ENCODE assay signal across 16 cellular contexts in the genomic region with DNA sequence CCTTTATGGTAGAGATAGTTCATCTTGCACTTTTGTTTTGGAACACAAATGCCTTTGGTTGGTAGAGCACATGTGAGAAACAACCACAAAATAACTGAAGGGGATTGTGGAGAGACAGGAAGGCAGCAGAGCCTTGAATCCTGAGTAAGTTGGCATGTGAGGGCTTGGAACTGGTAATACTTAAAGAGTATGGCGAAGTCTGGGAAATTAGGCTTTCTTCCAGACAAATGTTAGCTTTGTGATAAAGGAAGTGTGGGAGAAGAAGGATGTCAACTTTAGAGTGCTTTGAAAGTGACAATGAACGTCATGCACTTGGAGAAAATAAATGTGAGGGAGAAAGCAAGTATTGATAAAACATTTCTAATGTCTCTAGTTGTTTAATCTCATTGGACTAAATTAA.
DNase-seq lines count a peak whose midpoint lies in the region; ATAC-seq and TF ChIP-seq lines count a peak whose summit lies in the region.
"Had no signal": no experiment of that assay in that cellular context is flagged by ENCODE, and none has a peak within 500 bp of the region (broad histone marks: within the 10 kb centered on the region; RNA-seq: fewer than 3 reads in every experiment).

No MANE protein-coding gene starts in this region.

- H3K36me3 ChIP-seq in heart left ventricle (no peaks in the 10 kb centered on the region), left ventricle myocardium inferior (no peaks in the 10 kb centered on the region), smooth muscle cell (ENCODE audit: low read depth) (no peaks in the 10 kb centered on the region), WERI-Rb-1 (no peaks in the 10 kb centered on the region)
- H3K36me3 ChIP-seq: HAP-1 had no signal

- H3K27ac ChIP-seq in heart left ventricle (no peak overlapping the region), left ventricle myocardium inferior (replicated peaks) (no peak overlapping the region), right cardiac atrium (ENCODE audit: low read length) (no peak overlapping the region), smooth muscle cell (ENCODE audit: low read depth) (no peak overlapping the region), WERI-Rb-1 (no peak overlapping the region)

- WGBS in heart left ventricle, 4 donors: 18 to 28% (median 20%) methylated on average over 2 of the region's 2 CpGs
- 24% methylated on average over 2 of the region's 2 CpGs for WGBS in right cardiac atrium
- WGBS in smooth muscle cell (ENCODE audit: low lambda C conversion rate): 46% methylated on average over 2 of the region's 2 CpGs

- H2AFZ ChIP-seq in smooth muscle cell (ENCODE audit: low read depth): peak overlapping the region; percentile 65

- no peak for DNase-seq in heart left ventricle
- no peak for DNase-seq in left ventricle myocardium inferior
- DNase-seq in astrocyte of the hippocampus (ENCODE audit: low read depth, low spot score): peak; percentile 34
- DNase-seq in right cardiac atrium: no peak
- no peak for DNase-seq in smooth muscle cell (lab: John Stamatoyannopoulos, UW; ENCODE audit: unreplicated experiment)
- no peak for DNase-seq in WERI-Rb-1
- DNase-seq: ACHN; C1 segment of cervical spinal cord; Calu3; CD4-positive, alpha-beta T cell; DMS 273 treated with DMSO at 0.1 percent for 48 hours; EL had no signal

- intact Hi-C loops in heart left ventricle (cut with DNase I): no loop called here
- intact Hi-C loops in left ventricle myocardium inferior (cut with micrococcal nuclease): no loop called here
- intact Hi-C loops in right cardiac atrium (cut with DNase I): no loop called here

- ATAC-seq in heart left ventricle: peak in 3 of 4 donors; percentile 51 to 90 (median 89)
- peak; percentile 47 to 74 for ATAC-seq in right cardiac atrium
- ATAC-seq in GM19452 (IDR thresholded peaks at IDR 0.05; ENCODE audit: unreplicated experiment): no peak
- no peak for ATAC-seq in HG03139 (IDR thresholded peaks at IDR 0.05; ENCODE audit: unreplicated experiment)
- ATAC-seq: HepG2 had no signal

- H3K4me1 ChIP-seq in heart left ventricle (peaks cover 0 to 12% (median 0%) of the 10 kb centered on the region in 12 donors), left ventricle myocardium inferior (peaks cover 17% of the 10 kb centered on the region), right cardiac atrium (ENCODE audit: control insufficient read depth, insufficient read depth, low read length) (no peaks in the 10 kb centered on the region), smooth muscle cell (ENCODE audit: low read depth) (peaks cover 4% of the 10 kb centered on the region)
- H3K4me1 ChIP-seq: HAP-1 had no signal

- H3K79me2 ChIP-seq in smooth muscle cell (ENCODE audit: low read depth): no peaks in the 10 kb centered on the region

- no peaks in the 10 kb centered on the region for H3K9me3 ChIP-seq in heart left ventricle
- H3K9me3 ChIP-seq in left ventricle myocardium inferior (replicated peaks): no peaks in the 10 kb centered on the region
- no peaks in the 10 kb centered on the region for H3K9me3 ChIP-seq in right cardiac atrium (ENCODE audit: control insufficient read depth, low read length)
- no peaks in the 10 kb centered on the region for H3K9me3 ChIP-seq in smooth muscle cell (replicated peaks; ENCODE audit: low read depth)
- H3K9me3 ChIP-seq in WERI-Rb-1 (ENCODE audit: severe bottlenecking): no peaks in the 10 kb centered on the region
- H3K9me3 ChIP-seq: HAP-1 had no signal

- no peak overlapping the region for H3K4me3 ChIP-seq in heart left ventricle
- no peak overlapping the region for H3K4me3 ChIP-seq in left ventricle myocardium inferior
- H3K4me3 ChIP-seq in right cardiac atrium (ENCODE audit: low read length): no peak overlapping the region
- H3K4me3 ChIP-seq in smooth muscle cell: no peak overlapping the region
- no peak overlapping the region for H3K4me3 ChIP-seq in WERI-Rb-1 (ENCODE audit: low read depth, low read length)
- H3K4me3 ChIP-seq: HAP-1 had no signal

- H3K4me2 ChIP-seq in smooth muscle cell: no peak overlapping the region

- H4K20me1 ChIP-seq in smooth muscle cell (ENCODE audit: low read depth): no peaks in the 10 kb centered on the region

- no peak for TF ChIP-seq CTCF in heart left ventricle (IDR thresholded peaks at IDR 0.05)
- TF ChIP-seq CTCF in left ventricle myocardium inferior (IDR thresholded peaks at IDR 0.05; ENCODE audit: borderline replicate concordance): no peak
- TF ChIP-seq CTCF in smooth muscle cell (IDR thresholded peaks at IDR 0.05; ENCODE audit: borderline replicate concordance, insufficient read depth, poor library complexity, severe bottlenecking): no peak
- no peak for TF ChIP-seq CTCF in WERI-Rb-1 (IDR thresholded peaks at IDR 0.05; ENCODE audit: low read depth, low read length)

- no peak for TF ChIP-seq POLR2A in heart left ventricle (IDR thresholded peaks at IDR 0.05)

- H3K27me3 ChIP-seq in heart left ventricle (no peaks in the 10 kb centered on the region), left ventricle myocardium inferior (ENCODE audit: low read depth) (no peaks in the 10 kb centered on the region), right cardiac atrium (ENCODE audit: control insufficient read depth, insufficient read depth) (no peaks in the 10 kb centered on the region), smooth muscle cell (ENCODE audit: low read depth) (no peaks in the 10 kb centered on the region), WERI-Rb-1 (ENCODE audit: insufficient read depth, low read depth, severe bottlenecking) (no peaks in the 10 kb centered on the region)

- H3F3A ChIP-seq in smooth muscle cell (ENCODE audit: low read depth): no peaks in the 10 kb centered on the region

- H3K9ac ChIP-seq in smooth muscle cell (ENCODE audit: low read depth): no peak overlapping the region

Comparison
In these comparisons a context has a peak if more than half of its experiments do, and no peak if none do; other contexts are left out.
1. ATAC-seq: peak in heart left ventricle (3 of 4) and right cardiac atrium (2 of 2); none in GM19452 (single experiment) and HG03139 (single experiment).